9 cellular contexts compared by ENCODE assay signal in the genomic region with DNA sequence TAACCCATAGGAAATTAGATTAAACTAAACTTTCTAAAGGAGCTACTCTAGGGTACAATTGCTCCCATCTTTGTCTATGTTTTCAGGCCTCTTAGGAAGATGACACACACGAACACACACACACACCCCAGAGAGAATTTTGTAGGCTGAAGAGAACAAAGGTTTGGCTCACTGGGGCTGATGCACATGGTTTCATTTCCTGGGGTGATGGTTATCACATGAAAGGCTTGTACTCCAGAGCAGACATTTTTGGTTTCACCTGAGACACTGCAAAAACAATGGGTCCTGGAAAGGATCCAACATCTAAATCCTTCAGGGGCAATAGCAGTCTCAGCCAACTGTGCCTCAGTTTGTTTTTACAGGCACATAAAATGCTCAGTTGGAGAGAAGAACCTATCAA.
A peak's percentile ranks its signal among the peaks of the same experiment; 100 is the strongest.
DNase-seq lines count a peak whose midpoint lies in the region; ATAC-seq lines count a peak whose summit lies in the region.
"Had no signal": no experiment of that assay in that cellular context is flagged by ENCODE, and none has a peak within 500 bp of the region (broad histone marks: within the 10 kb centered on the region; RNA-seq: fewer than 3 reads in every experiment).

No MANE protein-coding gene starts in this region.

- ATAC-seq in HG03520 (IDR thresholded peaks at IDR 0.05; ENCODE audit: unreplicated experiment) (no peak), HG03139 (IDR thresholded peaks at IDR 0.05; ENCODE audit: unreplicated experiment) (no peak)
- ATAC-seq: HCT116 had no signal

- peak; percentile 18 for DNase-seq in NCI-H2029 treated with DMSO at 0.1 percent for 48 hours (lab: John Stamatoyannopoulos, UW)
- no peak for DNase-seq in NCI-H2029 (lab: John Stamatoyannopoulos, UW)
- DNase-seq in T follicular helper cell (ENCODE audit: low read depth): peak; percentile 49
- DNase-seq in central memory CD4-positive, alpha-beta T cell: peak; percentile 79
- DNase-seq in stimulated activated naive CD4-positive, alpha-beta T cell treated with Interleukin-2 at 50 U/mL for 16 hours (lab: John Stamatoyannopoulos, UW): peak; percentile 37
- no peak for DNase-seq in NK-92 treated with Interleukin-12 subunit alpha and Interleukin-12 subunit beta, amount 100 ng/mL, for 24 hours (lab: John Stamatoyannopoulos, UW)

Comparison
In these comparisons a context has a peak if more than half of its experiments do, and no peak if none do; other contexts are left out.
1. DNase-seq: peak in NCI-H2029 treated with DMSO at 0.1 percent for 48 hours (single experiment), T follicular helper cell (single experiment), central memory CD4-positive, alpha-beta T cell (single experiment) and stimulated activated naive CD4-positive, alpha-beta T cell treated with Interleukin-2 at 50 U/mL for 16 hours (single experiment); none in NCI-H2029 (single experiment) and NK-92 treated with Interleukin-12 subunit alpha and Interleukin-12 subunit beta, amount 100 ng/mL, for 24 hours (single experiment).